In the genomic region with DNA sequence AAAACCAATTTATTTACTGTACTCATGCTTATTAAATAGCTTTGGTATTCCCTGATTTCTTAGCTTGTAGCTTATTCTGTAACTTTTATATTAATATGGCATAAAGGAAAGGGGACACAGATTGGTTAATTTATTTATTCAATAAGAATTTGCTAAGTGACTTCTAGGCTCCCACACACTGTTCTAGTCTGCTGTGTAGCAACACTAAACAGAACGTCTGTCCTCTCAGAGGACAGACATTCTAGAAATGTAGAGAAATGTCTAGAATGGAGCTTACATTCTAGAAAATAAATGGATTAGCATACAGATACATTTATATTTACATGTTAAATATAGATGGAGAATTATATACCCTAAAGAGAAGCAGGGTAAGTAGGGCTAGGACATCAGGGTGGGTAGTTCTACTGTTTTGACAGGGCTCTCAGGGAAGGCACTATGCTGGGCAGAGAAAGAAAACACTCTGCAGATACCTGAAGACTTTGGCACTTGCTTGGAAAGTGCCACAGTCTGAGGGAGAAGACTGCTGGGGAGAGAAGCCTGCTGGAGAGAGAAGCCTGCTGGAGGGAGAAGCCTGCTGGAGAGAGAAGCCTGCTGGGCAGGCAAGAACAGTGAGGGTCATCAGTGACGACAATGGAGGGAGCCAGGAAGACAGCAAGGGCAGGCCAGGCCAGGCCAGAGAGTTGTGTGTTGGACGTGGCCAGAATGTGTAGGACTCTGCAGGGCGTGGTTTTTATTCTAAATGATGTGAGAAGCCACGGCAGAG, we compare ENCODE assay signal across 19 cellular contexts.
DNase-seq lines count a peak whose midpoint lies in the region; ATAC-seq and TF ChIP-seq lines count a peak whose summit lies in the region.
"Had no signal": no experiment of that assay in that cellular context is flagged by ENCODE, and none has a peak within 500 bp of the region (broad histone marks: within the 10 kb centered on the region; RNA-seq: fewer than 3 reads in every experiment).

No MANE protein-coding gene starts in this region.

- TF ChIP-seq CTCF in GM23338 (conservative IDR thresholded peaks at IDR 0.05; ENCODE audit: low read depth in 2 of 2), result no peak
- TF ChIP-seq CTCF in RWPE2 (IDR thresholded peaks at IDR 0.05; ENCODE audit: poor library complexity, severe bottlenecking), result no peak
- no peak for TF ChIP-seq CTCF in neural progenitor cell (IDR thresholded peaks at IDR 0.05)

- H3K27ac Mint-ChIP-seq in GM23338 (peak overlapping the region; percentile 88), neural progenitor cell (no peak overlapping the region)
- H3K27ac Mint-ChIP-seq: B cell had no signal

- H3K27me3 Mint-ChIP-seq in GM23338 (ENCODE audit: insufficient read depth, low read depth, poor library complexity) (no peaks in the 10 kb centered on the region), neural progenitor cell (ENCODE audit: insufficient read depth, low read depth) (no peaks in the 10 kb centered on the region)
- H3K27me3 Mint-ChIP-seq: B cell; CD4-positive, CD25-positive, alpha-beta regulatory T cell had no signal

- H2AFZ ChIP-seq in GM23338 (no peak overlapping the region), neural progenitor cell (replicated peaks) (no peak overlapping the region)

- H3K79me2 ChIP-seq in GM23338 (replicated peaks; ENCODE audit: insufficient read depth) (no peaks in the 10 kb centered on the region), neural progenitor cell (ENCODE audit: low read depth) (no peaks in the 10 kb centered on the region)

- peak; percentile 2 for DNase-seq in GM23338 (ENCODE audit: low spot score)
- DNase-seq in RWPE2 (ENCODE audit: low spot score), result no peak
- no peak for DNase-seq in left colon
- no peak for DNase-seq in neural progenitor cell (ENCODE audit: low spot score)
- DNase-seq in T-helper 9 cell, result no peak
- no peak for DNase-seq in kidney glomerular epithelial cell (lab: John Stamatoyannopoulos, UW)
- no peak for DNase-seq in NCI-H1092 treated with DMSO at 0.1 percent for 48 hours (lab: John Stamatoyannopoulos, UW)
- DNase-seq: Caco-2; CD4-positive, CD25-positive, alpha-beta regulatory T cell; EL; KG1; NCI-H146; NCI-H510A had no signal

- no peak overlapping the region for H3K4me3 ChIP-seq in GM23338
- no peak overlapping the region for H3K4me3 ChIP-seq in RWPE2 (ENCODE audit: severe bottlenecking)
- H3K4me3 ChIP-seq in neural progenitor cell, result no peak overlapping the region
- H3K4me3 ChIP-seq: HAP-1, SK-N-MC had no signal

- H3K27me3 ChIP-seq in GM23338 (ENCODE audit: insufficient read depth), result no peaks in the 10 kb centered on the region
- no peaks in the 10 kb centered on the region for H3K27me3 ChIP-seq in RWPE2 (ENCODE audit: insufficient read depth, poor library complexity, severe bottlenecking)
- H3K27me3 ChIP-seq in neural progenitor cell, result no peaks in the 10 kb centered on the region

- H3K9ac ChIP-seq in neural progenitor cell, result no peak overlapping the region

- H3K4me1 ChIP-seq in GM23338 (ENCODE audit: insufficient read depth) (peaks cover 8% of the 10 kb centered on the region), RWPE2 (ENCODE audit: insufficient read depth, poor library complexity, severe bottlenecking) (no peaks in the 10 kb centered on the region), neural progenitor cell (peaks cover 7% of the 10 kb centered on the region)
- H3K4me1 ChIP-seq: Caco-2, HAP-1 had no signal

- H3F3A ChIP-seq in GM23338 (replicated peaks; ENCODE audit: low read depth) (no peaks in the 10 kb centered on the region), neural progenitor cell (ENCODE audit: low read depth) (no peaks in the 10 kb centered on the region)

- H3K27ac ChIP-seq in GM23338 (ENCODE audit: low read depth) (no peak overlapping the region), RWPE2 (ENCODE audit: poor library complexity, severe bottlenecking) (no peak overlapping the region), neural progenitor cell (peak overlapping the region; percentile 20)
- H3K27ac ChIP-seq: SK-N-MC had no signal

- 0 out of 2 replicates have a peak overlapping the region, but pooled peaks have one; percentile 25 for H3K4me2 ChIP-seq in GM23338
- H3K4me2 ChIP-seq in neural progenitor cell, result no peak overlapping the region

- no peaks in the 10 kb centered on the region for H3K9me2 ChIP-seq in GM23338 (ENCODE audit: insufficient read depth)

- ATAC-seq in GM23338, result peak; percentile 48
- ATAC-seq in RWPE2 (ENCODE audit: low read depth), result peak; percentile 17; the same call in 1 of the 3 replicates
- ATAC-seq in left colon, result peak; percentile 36
- no peak for ATAC-seq in HG02798 (IDR thresholded peaks at IDR 0.05; ENCODE audit: poor library complexity, unreplicated experiment)
- ATAC-seq: Panc1, Right ventricle myocardium inferior had no signal

- H3K9me3 Mint-ChIP-seq in GM23338, result peaks cover 1% of the 10 kb centered on the region; the same call in 2 of the 3 replicates
- peaks cover 2% of the 10 kb centered on the region for H3K9me3 Mint-ChIP-seq in neural progenitor cell
- H3K9me3 Mint-ChIP-seq: CD4-positive, CD25-positive, alpha-beta regulatory T cell had no signal

- no peak overlapping the region for H3K4me3 Mint-ChIP-seq in GM23338
- no peak overlapping the region for H3K4me3 Mint-ChIP-seq in neural progenitor cell
- H3K4me3 Mint-ChIP-seq: B cell; CD4-positive, CD25-positive, alpha-beta regulatory T cell had no signal

- H3K36me3 ChIP-seq in GM23338 (ENCODE audit: insufficient read depth) (no peaks in the 10 kb centered on the region), RWPE2 (ENCODE audit: low read depth) (no peaks in the 10 kb centered on the region), neural progenitor cell (no peaks in the 10 kb centered on the region)
- H3K36me3 ChIP-seq: HAP-1 had no signal

- no peaks in the 10 kb centered on the region for H3K9me3 ChIP-seq in RWPE2 (ENCODE audit: severe bottlenecking)
- H3K9me3 ChIP-seq in neural progenitor cell (ENCODE audit: low read depth), result no peaks in the 10 kb centered on the region
- H3K9me3 ChIP-seq: Caco-2, HAP-1 had no signal

- H4K20me1 ChIP-seq in GM23338 (replicated peaks; ENCODE audit: insufficient read depth), result no peaks in the 10 kb centered on the region
- no peaks in the 10 kb centered on the region for H4K20me1 ChIP-seq in neural progenitor cell (ENCODE audit: low read depth)

- H3K36me3 Mint-ChIP-seq in GM23338 (ENCODE audit: low read depth) (peaks cover under 1% of the 10 kb centered on the region; the same call in 1 of the 3 replicates), neural progenitor cell (no peaks in the 10 kb centered on the region)
- H3K36me3 Mint-ChIP-seq: CD4-positive, CD25-positive, alpha-beta regulatory T cell had no signal

- intact Hi-C loops in left colon (cut with DNase I, micrococcal nuclease), result no loop called here

- H3K4me1 Mint-ChIP-seq in GM23338 (peaks cover 17% of the 10 kb centered on the region), neural progenitor cell (peaks cover 3% of the 10 kb centered on the region)
- H3K4me1 Mint-ChIP-seq: B cell; CD4-positive, CD25-positive, alpha-beta regulatory T cell had no signal

TF ChIP-seq in GM23338, 12 proteins besides CTCF, POLR2A, EP300 and RAD21:
- TF ChIP-seq, protein P1, sequence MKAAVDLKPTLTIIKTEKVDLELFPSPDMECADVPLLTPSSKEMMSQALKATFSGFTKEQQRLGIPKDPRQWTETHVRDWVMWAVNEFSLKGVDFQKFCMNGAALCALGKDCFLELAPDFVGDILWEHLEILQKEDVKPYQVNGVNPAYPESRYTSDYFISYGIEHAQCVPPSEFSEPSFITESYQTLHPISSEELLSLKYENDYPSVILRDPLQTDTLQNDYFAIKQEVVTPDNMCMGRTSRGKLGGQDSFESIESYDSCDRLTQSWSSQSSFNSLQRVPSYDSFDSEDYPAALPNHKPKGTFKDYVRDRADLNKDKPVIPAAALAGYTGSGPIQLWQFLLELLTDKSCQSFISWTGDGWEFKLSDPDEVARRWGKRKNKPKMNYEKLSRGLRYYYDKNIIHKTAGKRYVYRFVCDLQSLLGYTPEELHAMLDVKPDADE (IDR thresholded peaks at IDR 0.05), result no peak
- no peak for TF ChIP-seq STAT1 (IDR thresholded peaks at IDR 0.05; ENCODE audit: unreplicated experiment)
- TF ChIP-seq, protein P2, sequence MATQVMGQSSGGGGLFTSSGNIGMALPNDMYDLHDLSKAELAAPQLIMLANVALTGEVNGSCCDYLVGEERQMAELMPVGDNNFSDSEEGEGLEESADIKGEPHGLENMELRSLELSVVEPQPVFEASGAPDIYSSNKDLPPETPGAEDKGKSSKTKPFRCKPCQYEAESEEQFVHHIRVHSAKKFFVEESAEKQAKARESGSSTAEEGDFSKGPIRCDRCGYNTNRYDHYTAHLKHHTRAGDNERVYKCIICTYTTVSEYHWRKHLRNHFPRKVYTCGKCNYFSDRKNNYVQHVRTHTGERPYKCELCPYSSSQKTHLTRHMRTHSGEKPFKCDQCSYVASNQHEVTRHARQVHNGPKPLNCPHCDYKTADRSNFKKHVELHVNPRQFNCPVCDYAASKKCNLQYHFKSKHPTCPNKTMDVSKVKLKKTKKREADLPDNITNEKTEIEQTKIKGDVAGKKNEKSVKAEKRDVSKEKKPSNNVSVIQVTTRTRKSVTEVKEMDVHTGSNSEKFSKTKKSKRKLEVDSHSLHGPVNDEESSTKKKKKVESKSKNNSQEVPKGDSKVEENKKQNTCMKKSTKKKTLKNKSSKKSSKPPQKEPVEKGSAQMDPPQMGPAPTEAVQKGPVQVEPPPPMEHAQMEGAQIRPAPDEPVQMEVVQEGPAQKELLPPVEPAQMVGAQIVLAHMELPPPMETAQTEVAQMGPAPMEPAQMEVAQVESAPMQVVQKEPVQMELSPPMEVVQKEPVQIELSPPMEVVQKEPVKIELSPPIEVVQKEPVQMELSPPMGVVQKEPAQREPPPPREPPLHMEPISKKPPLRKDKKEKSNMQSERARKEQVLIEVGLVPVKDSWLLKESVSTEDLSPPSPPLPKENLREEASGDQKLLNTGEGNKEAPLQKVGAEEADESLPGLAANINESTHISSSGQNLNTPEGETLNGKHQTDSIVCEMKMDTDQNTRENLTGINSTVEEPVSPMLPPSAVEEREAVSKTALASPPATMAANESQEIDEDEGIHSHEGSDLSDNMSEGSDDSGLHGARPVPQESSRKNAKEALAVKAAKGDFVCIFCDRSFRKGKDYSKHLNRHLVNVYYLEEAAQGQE (IDR thresholded peaks at IDR 0.05; ENCODE audit: unreplicated experiment), result no peak
- no peak for TF ChIP-seq ZNF114 (CRISPR knock-in tag; IDR thresholded peaks at IDR 0.05)
- TF ChIP-seq EZH2 (IDR thresholded peaks at IDR 0.05; ENCODE audit: low read depth, unreplicated experiment), result no peak
- TF ChIP-seq ZNF331 (CRISPR knock-in tag; IDR thresholded peaks at IDR 0.05; ENCODE audit: low read depth), result no peak
- no peak for TF ChIP-seq NANOG (IDR thresholded peaks at IDR 0.05; ENCODE audit: borderline replicate concordance)
- no peak for TF ChIP-seq POLR2AphosphoS5 (IDR thresholded peaks at IDR 0.05; ENCODE audit: low read depth)
- no peak for TF ChIP-seq JUNB (IDR thresholded peaks at IDR 0.05; ENCODE audit: unreplicated experiment)
